In genomic region chr20:32199006-32199405, GRCh38 we compare ENCODE assay signal across 25 cellular contexts. TPM values are rescaled to one million over a fixed set of nuclear protein-coding genes. Genes with fewer than 3 reads are reported as not detected.
DNase-seq lines count a peak whose midpoint lies in the region; ATAC-seq and TF ChIP-seq lines count a peak whose summit lies in the region.
"Had no signal": no experiment of that assay in that cellular context is flagged by ENCODE, and none has a peak within 500 bp of the region (broad histone marks: within the 10 kb centered on the region; RNA-seq: fewer than 3 reads in every experiment).

No MANE protein-coding gene starts in this region.

- CTCF ChIA-PET in activated CD4-positive, alpha-beta memory T cell treated with anti-CD3 and anti-CD28 coated beads, Interleukin-2, amount 10 ng/mL, durations not matched to agents 7 days and 5 days (lab: Charles Lee), result no interaction called here

- no peak for ATAC-seq in activated naive CD4-positive, alpha-beta T cell treated with anti-CD3 and anti-CD28 coated beads, Interleukin-2, amount 50 U/mL, for 72 hours
- ATAC-seq: naive thymus-derived CD8-positive, alpha-beta T cell; upper lobe of right lung had no signal

- DNase-seq in activated naive CD4-positive, alpha-beta T cell treated with anti-CD3 and anti-CD28 coated beads, Interleukin-2, amount 50 U/mL, for 72 hours (ENCODE audit: low spot score in 2 of 2), result no peak
- DNase-seq in activated naive CD4-positive, alpha-beta T cell treated with Interleukin-2 at 50 U/mL for 16 hours, result no peak
- no peak for DNase-seq in activated CD4-positive, alpha-beta memory T cell treated with anti-CD3 and anti-CD28 coated beads, Interleukin-2, amount 10 ng/mL, durations not matched to agents 7 days and 5 days
- DNase-seq in head of caudate nucleus (peak in 31 of 42 donors; percentile 16 to 87 (median 57)), stomach (no peak), SW 1271 (lab: John Stamatoyannopoulos, UW) (no peak), kidney tubule cell (ENCODE audit: low spot score) (no peak)
- DNase-seq: brain microvascular endothelial cell; C1 segment of cervical spinal cord; Calu3; DMS79 treated with DMSO at 0.1 percent for 48 hours; IMR-90; islet precursor cell; midbrain; naive thymus-derived CD8-positive, alpha-beta T cell; NCI-H1048; NCI-H187; NCI-H2171 treated with DMSO at 0.1 percent for 48 hours; NCI-H524; retina; Right ventricle myocardium superior; stimulated activated CD4-positive, alpha-beta T cell treated with anti-CD3 and anti-CD28 coated beads, Interleukin-2, amount 100 ng/mL, for 24 hours; T1000; upper lobe of right lung had no signal

- no peaks in the 10 kb centered on the region for H3K9me3 ChIP-seq in stomach
- H3K9me3 ChIP-seq: suprapubic skin, upper lobe of right lung had no signal

- 66 to 82% (median 71%) methylated on average over 4 of the region's 4 CpGs for WGBS in stomach, 5 donors

- H3K4me3 Mint-ChIP-seq in activated CD4-positive, alpha-beta memory T cell treated with anti-CD3 and anti-CD28 coated beads, Interleukin-2, amount 10 ng/mL, durations not matched to agents 7 days and 5 days, result no peak overlapping the region
- H3K4me3 Mint-ChIP-seq: naive thymus-derived CD8-positive, alpha-beta T cell had no signal

- H3K36me3 Mint-ChIP-seq in activated naive CD4-positive, alpha-beta T cell treated with anti-CD3 and anti-CD28 coated beads, Interleukin-2, amount 50 U/mL, for 72 hours, result peaks cover 54 to 69% of the 10 kb centered on the region in 2 donors
- peaks cover 75% of the 10 kb centered on the region for H3K36me3 Mint-ChIP-seq in activated CD4-positive, alpha-beta memory T cell treated with anti-CD3 and anti-CD28 coated beads, Interleukin-2, amount 10 ng/mL, durations not matched to agents 7 days and 5 days (ENCODE audit: low read depth)

- H3K4me3 ChIP-seq in stomach, result no peak overlapping the region
- H3K4me3 ChIP-seq: suprapubic skin, upper lobe of right lung had no signal

- H3K27me3 ChIP-seq in stomach, result no peaks in the 10 kb centered on the region
- H3K27me3 ChIP-seq: brain microvascular endothelial cell, suprapubic skin, upper lobe of right lung had no signal

- H3K4me1 ChIP-seq in stomach, result peaks cover 41 to 81% (median 61%) of the 10 kb centered on the region in 4 donors

- no peak for TF ChIP-seq CTCF in stomach (IDR thresholded peaks at IDR 0.05)

- H3K27me3 Mint-ChIP-seq in activated CD4-positive, alpha-beta memory T cell treated with anti-CD3 and anti-CD28 coated beads, Interleukin-2, amount 10 ng/mL, durations not matched to agents 7 days and 5 days, result no peaks in the 10 kb centered on the region
- H3K27me3 Mint-ChIP-seq: naive thymus-derived CD8-positive, alpha-beta T cell had no signal

- TF ChIP-seq POLR2A in stomach (IDR thresholded peaks at IDR 0.05), result no peak

- H3K9me3 Mint-ChIP-seq in activated naive CD4-positive, alpha-beta T cell treated with anti-CD3 and anti-CD28 coated beads, Interleukin-2, amount 50 U/mL, for 72 hours, result no peaks in the 10 kb centered on the region
- no peaks in the 10 kb centered on the region for H3K9me3 Mint-ChIP-seq in activated CD4-positive, alpha-beta memory T cell treated with anti-CD3 and anti-CD28 coated beads, Interleukin-2, amount 10 ng/mL, durations not matched to agents 7 days and 5 days
- H3K9me3 Mint-ChIP-seq: naive thymus-derived CD8-positive, alpha-beta T cell had no signal

- H3K4me1 Mint-ChIP-seq in activated CD4-positive, alpha-beta memory T cell treated with anti-CD3 and anti-CD28 coated beads, Interleukin-2, amount 10 ng/mL, durations not matched to agents 7 days and 5 days, result peaks cover 37% of the 10 kb centered on the region

- H3K36me3 ChIP-seq in stomach, result peaks cover 50 to 78% (median 75%) of the 10 kb centered on the region in 4 donors

- POLR2A ChIA-PET in activated CD4-positive, alpha-beta memory T cell treated with anti-CD3 and anti-CD28 coated beads, Interleukin-2, amount 10 ng/mL, durations not matched to agents 7 days and 5 days (lab: Charles Lee), result no interaction called here

- intact Hi-C loops in head of caudate nucleus (cut with DNase I) (loop anchor here (10.0 kb wide), 1 partner anchor 94 kb away; the partner anchor contains the start of gene TM9SF4), stomach (cut with DNase I; ENCODE audit: low total_unique reads) (no loop called here)

- peak overlapping the region in 4 of 5 donors; percentile 4 to 10 (median 7) for H3K27ac ChIP-seq in stomach
- H3K27ac ChIP-seq: brain microvascular endothelial cell, suprapubic skin, upper lobe of right lung had no signal

- peak overlapping the region; percentile 60 to 98 for H3K27ac Mint-ChIP-seq in activated naive CD4-positive, alpha-beta T cell treated with anti-CD3 and anti-CD28 coated beads, Interleukin-2, amount 50 U/mL, for 72 hours
- peak overlapping the region; percentile 35 for H3K27ac Mint-ChIP-seq in activated CD4-positive, alpha-beta memory T cell treated with anti-CD3 and anti-CD28 coated beads, Interleukin-2, amount 10 ng/mL, durations not matched to agents 7 days and 5 days

- TF ChIP-seq EP300 in stomach (IDR thresholded peaks at IDR 0.05), result no peak

RNA-seq across cellular contexts. Expression of gene PLAGL2, which starts 8.5 kb away (rescaled TPM):
- total RNA-seq in activated naive CD4-positive, alpha-beta T cell treated with anti-CD3 and anti-CD28 coated beads, Interleukin-2, amount 50 U/mL, for 72 hours, result 10 to 100 TPM; 51.3 to 65.2 TPM
- 10 to 100 TPM; 27.9 to 28.9 TPM for total RNA-seq in activated CD4-positive, alpha-beta memory T cell treated with anti-CD3 and anti-CD28 coated beads, Interleukin-2, amount 10 ng/mL, durations not matched to agents 7 days and 5 days
- 10 to 100 TPM in 2 of 5 donors, 1 to 10 TPM in 3; 1.8 to 20.0 (median 7.2) TPM for total RNA-seq in stomach
- 1 to 10 TPM; 2.6 to 3.1 (median 3.1) TPM for polyA plus RNA-seq in stomach

RNA-seq across cellular contexts. Expression of gene POFUT1, which starts 8.7 kb away (rescaled TPM):
- 10 to 100 TPM; 18.7 to 39.7 TPM for total RNA-seq in activated naive CD4-positive, alpha-beta T cell treated with anti-CD3 and anti-CD28 coated beads, Interleukin-2, amount 50 U/mL, for 72 hours
- 10 to 100 TPM; 21.5 to 23.2 TPM for total RNA-seq in activated CD4-positive, alpha-beta memory T cell treated with anti-CD3 and anti-CD28 coated beads, Interleukin-2, amount 10 ng/mL, durations not matched to agents 7 days and 5 days
- 10 to 100 TPM in 4 of 5 donors, 1 to 10 TPM in 1; 2.3 to 33.8 (median 15.6) TPM for total RNA-seq in stomach
- 1 to 10 TPM; 4.9 to 8.2 (median 7.8) TPM for polyA plus RNA-seq in stomach

Comparison
In these comparisons a context has a peak if more than half of its experiments do, and no peak if none do; other contexts are left out.
1. DNase-seq: peak in head of caudate nucleus (31 of 42); none in activated naive CD4-positive, alpha-beta T cell treated with anti-CD3 and anti-CD28 coated beads, Interleukin-2, amount 50 U/mL, for 72 hours (0 of 2), activated naive CD4-positive, alpha-beta T cell treated with Interleukin-2 at 50 U/mL for 16 hours (single experiment), activated CD4-positive, alpha-beta memory T cell treated with anti-CD3 and anti-CD28 coated beads, Interleukin-2, amount 10 ng/mL, durations not matched to agents 7 days and 5 days (single experiment), stomach (single experiment), SW 1271 (0 of 2) and kidney tubule cell (single experiment).